10 cellular contexts compared by ENCODE assay signal in genomic region chr9:75855509-75855908, GRCh38. TPM values are rescaled to one million over a fixed set of nuclear protein-coding genes. Genes with fewer than 3 reads are reported as not detected.
DNase-seq lines count a peak whose midpoint lies in the region; ATAC-seq and TF ChIP-seq lines count a peak whose summit lies in the region.
"Had no signal": no experiment of that assay in that cellular context is flagged by ENCODE, and none has a peak within 500 bp of the region (broad histone marks: within the 10 kb centered on the region; RNA-seq: fewer than 3 reads in every experiment).

No MANE protein-coding gene starts in this region.

- no peaks in the 10 kb centered on the region for H3K27me3 ChIP-seq in fibroblast of lung (ENCODE audit: control insufficient read depth, insufficient read depth, low read length)
- H3K27me3 ChIP-seq: BLaER1 had no signal

- no peak overlapping the region for H2AFZ ChIP-seq in fibroblast of lung (ENCODE audit: low read length)

- no peaks in the 10 kb centered on the region for H3K4me1 ChIP-seq in fibroblast of lung (ENCODE audit: control insufficient read depth, extremely low read depth, insufficient read depth, low read length)
- H3K4me1 ChIP-seq: BLaER1 had no signal

- no peak overlapping the region for H3K4me3 ChIP-seq in fibroblast of lung (replicated peaks in 1 of 4; ENCODE audit: control extremely low read depth in 1 of 4, insufficient read depth in 1 of 4, low read depth in 3 of 4, low read length in 4 of 4)
- H3K4me3 ChIP-seq: BLaER1 had no signal

- H3K36me3 ChIP-seq in fibroblast of lung (ENCODE audit: control insufficient read depth, insufficient read depth, low read length): no peaks in the 10 kb centered on the region
- H3K36me3 ChIP-seq: BLaER1 had no signal

- no peak overlapping the region for H3K4me2 ChIP-seq in fibroblast of lung (ENCODE audit: extremely low read depth, insufficient read depth, low read length)
- H3K4me2 ChIP-seq: BLaER1 had no signal

- H3K27ac ChIP-seq in fibroblast of lung (ENCODE audit: insufficient read depth, low read length): no peak overlapping the region
- H3K27ac ChIP-seq: BLaER1 had no signal

- no peaks in the 10 kb centered on the region for H4K20me1 ChIP-seq in fibroblast of lung (ENCODE audit: control insufficient read depth, extremely low read depth, insufficient read depth, low read length)
- H4K20me1 ChIP-seq: BLaER1 had no signal

- no peaks in the 10 kb centered on the region for H3K79me2 ChIP-seq in fibroblast of lung (ENCODE audit: control insufficient read depth, insufficient read depth, low read length)

- ATAC-seq in HG02981 (IDR thresholded peaks at IDR 0.05; ENCODE audit: unreplicated experiment) (no peak), GM21723 (IDR thresholded peaks at IDR 0.05; ENCODE audit: unreplicated experiment) (no peak)

- TF ChIP-seq CTCF in fibroblast of lung (conservative IDR thresholded peaks at IDR 0.05 in 1 of 2, IDR thresholded peaks at IDR 0.05 in 1 of 2; ENCODE audit: low read depth in 1 of 2, low read length in 2 of 2): peak; percentile 3 to 41

- DNase-seq in NCI-H2081 (lab: John Stamatoyannopoulos, UW) (peak; percentile 1 to 32), NCI-H2081 treated with DMSO at 0.1 percent for 48 hours (lab: John Stamatoyannopoulos, UW) (no peak), NCI-H69 (lab: John Stamatoyannopoulos, UW) (peak; percentile 29), fibroblast of lung (ENCODE audit: low read depth in 2 of 2) (peak in 1 of 2 donors; percentile 17), smooth muscle cell of the brain vasculature (ENCODE audit: low read depth, low spot score) (peak; percentile 24)
- DNase-seq in activated CD4-positive, CD25-positive, alpha-beta regulatory T cell (lab: John Stamatoyannopoulos, UW): no peak
- DNase-seq: NCI-H1436 treated with DMSO at 0.1 percent for 48 hours had no signal

- H3K9ac ChIP-seq in fibroblast of lung (ENCODE audit: insufficient read depth, low read length): no peak overlapping the region
- H3K9ac ChIP-seq: BLaER1 had no signal

- no peaks in the 10 kb centered on the region for H3K9me3 ChIP-seq in fibroblast of lung (ENCODE audit: control insufficient read depth, insufficient read depth, low read depth, low read length)
- H3K9me3 ChIP-seq: BLaER1 had no signal

RNA-seq across cellular contexts. Expression of gene PCSK5, which starts 35.0 kb away (rescaled TPM):
- 3.6 and 4.8 TPM in 2 replicates for total RNA-seq in fibroblast of lung
- 2.5 and 3.1 TPM in 2 replicates for polyA plus RNA-seq in fibroblast of lung
- 2.0 and 2.4 TPM in 2 replicates for polyA plus RNA-seq in fibroblast of lung (2012)
- polyA minus RNA-seq in fibroblast of lung (ENCODE audit: low replicate concordance): 4.0 and 7.3 TPM in 2 replicates

Comparison
In these comparisons a context has a peak if more than half of its experiments do, and no peak if none do; other contexts are left out.
1. DNase-seq: peak in NCI-H2081 (2 of 2), NCI-H69 (single experiment) and smooth muscle cell of the brain vasculature (single experiment); none in NCI-H2081 treated with DMSO at 0.1 percent for 48 hours (single experiment) and activated CD4-positive, CD25-positive, alpha-beta regulatory T cell (0 of 4).